ENCODE assay signal across 8 cellular contexts in genomic region chr5:93800988-93801811, GRCh38. TPM values are rescaled to one million over a fixed set of nuclear protein-coding genes. Genes with fewer than 3 reads are reported as not detected.
DNase-seq lines count a peak whose midpoint lies in the region; ATAC-seq and TF ChIP-seq lines count a peak whose summit lies in the region.

No MANE protein-coding gene starts in this region.

- WGBS in heart right ventricle, 2 donors: 17 to 25% methylated on average over 2 of the region's 2 CpGs
- WGBS in GM23248 (ENCODE audit: low coverage in 1 of 2, low lambda C conversion rate in 2 of 2, missing lambda C conversion rate in 2 of 2), 2 experiments: 6 to 9% methylated on average over 2 of the region's 2 CpGs

- peak in 1 of 8 donors; percentile 51 for ATAC-seq in heart right ventricle
- no peak for ATAC-seq in gastrocnemius medialis

- H3K9ac ChIP-seq in GM23248: no peak overlapping the region

- H3K36me3 ChIP-seq in heart right ventricle (peaks cover 0 to 4% (median 0%) of the 10 kb centered on the region in 9 donors), GM23248 (ENCODE audit: low read depth) (no peaks in the 10 kb centered on the region), WERI-Rb-1 (no peaks in the 10 kb centered on the region), left ventricle myocardium inferior (no peaks in the 10 kb centered on the region), gastrocnemius medialis (no peaks in the 10 kb centered on the region)

- no peaks in the 10 kb centered on the region for H4K20me1 ChIP-seq in GM23248 (ENCODE audit: insufficient read depth)

- H3K9me3 ChIP-seq in heart right ventricle (no peaks in the 10 kb centered on the region), GM23248 (ENCODE audit: low read depth) (no peaks in the 10 kb centered on the region), WERI-Rb-1 (ENCODE audit: severe bottlenecking) (no peaks in the 10 kb centered on the region), left ventricle myocardium inferior (replicated peaks) (no peaks in the 10 kb centered on the region), gastrocnemius medialis (no peaks in the 10 kb centered on the region)

- no peaks in the 10 kb centered on the region for H3K9me2 ChIP-seq in GM23248 (ENCODE audit: insufficient read depth)

- TF ChIP-seq CTCF in heart right ventricle (IDR thresholded peaks at IDR 0.05) (peak; percentile 41 to 81 (median 76)), WERI-Rb-1 (IDR thresholded peaks at IDR 0.05; ENCODE audit: low read depth, low read length) (0 out of 2 replicates have a peak, but pooled peaks have one; percentile 16), left ventricle myocardium inferior (IDR thresholded peaks at IDR 0.05; ENCODE audit: borderline replicate concordance) (peak; percentile 77), gastrocnemius medialis (IDR thresholded peaks at IDR 0.05 in 4 of 5, conservative IDR thresholded peaks at IDR 0.05 in 1 of 5) (peak; percentile 16 to 69 (median 42))

- peak overlapping the region; percentile 44 for H3K4me2 ChIP-seq in GM23248 (ENCODE audit: unreplicated experiment)

- H2AFZ ChIP-seq in GM23248: no peak overlapping the region

- H3K4me3 ChIP-seq in heart right ventricle (no peak overlapping the region), GM23248 (peak overlapping the region; percentile 5; the same call in 1 of the 2 replicates), WERI-Rb-1 (ENCODE audit: low read depth, low read length) (no peak overlapping the region), left ventricle myocardium inferior (no peak overlapping the region), gastrocnemius medialis (no peak overlapping the region)

- H3K4me1 ChIP-seq in heart right ventricle (peaks cover 0 to 9% (median 5%) of the 10 kb centered on the region in 9 donors), GM23248 (ENCODE audit: insufficient read depth) (peaks cover 9% of the 10 kb centered on the region), left ventricle myocardium inferior (peaks cover 7% of the 10 kb centered on the region), gastrocnemius medialis (no peaks in the 10 kb centered on the region)

- TF ChIP-seq POLR2A in gastrocnemius medialis (IDR thresholded peaks at IDR 0.05): no peak

- H3K27ac ChIP-seq in heart right ventricle: no peak overlapping the region
- H3K27ac ChIP-seq in GM23248: no peak overlapping the region
- H3K27ac ChIP-seq in WERI-Rb-1: no peak overlapping the region
- no peak overlapping the region for H3K27ac ChIP-seq in left ventricle myocardium inferior (replicated peaks)
- H3K27ac ChIP-seq in gastrocnemius medialis: no peak overlapping the region

- H3K27me3 ChIP-seq in heart right ventricle: no peaks in the 10 kb centered on the region
- H3K27me3 ChIP-seq in GM23248 (replicated peaks; ENCODE audit: insufficient read depth): no peaks in the 10 kb centered on the region
- no peaks in the 10 kb centered on the region for H3K27me3 ChIP-seq in WERI-Rb-1 (ENCODE audit: insufficient read depth, low read depth, severe bottlenecking)
- H3K27me3 ChIP-seq in left ventricle myocardium inferior (ENCODE audit: low read depth): no peaks in the 10 kb centered on the region
- H3K27me3 ChIP-seq in gastrocnemius medialis: no peaks in the 10 kb centered on the region

- in situ Hi-C loops in GM23248 (cut with MboI) (no loop called here), gastrocnemius medialis (cut with MboI; ENCODE audit: low sequenced_read_pairs in 4 of 4) (no loop called here)

- DNase-seq in heart right ventricle (peak in 1 of 2 donors; percentile 16), cardiac septum (ENCODE audit: low spot score) (no peak), GM23248 (peak; percentile 73), NCI-H1105 treated with DMSO at 0.1 percent for 48 hours (lab: John Stamatoyannopoulos, UW) (peak; percentile 53), WERI-Rb-1 (peak; percentile 21), left ventricle myocardium inferior (no peak), gastrocnemius medialis (no peak), SW480 (ENCODE audit: low spot score) (no peak)

- no peaks in the 10 kb centered on the region for H3K79me2 ChIP-seq in GM23248 (ENCODE audit: insufficient read depth)

- peaks cover 8% of the 10 kb centered on the region for H3F3A ChIP-seq in GM23248 (ENCODE audit: insufficient read depth)

- intact Hi-C loops in heart right ventricle (cut with DNase I): loop anchor here (1.0 to 10.0 kb wide), 9 partner anchors 186 to 220 kb away; partner anchors contain the start of genes NR2F1-AS1 (in 4 of the 10) and NR2F1 (in 3 of the 10)
- intact Hi-C loops in cardiac septum (cut with DNase I): loop anchor here (2.0 kb wide), 1 partner anchor 192 kb away; no protein-coding TSS in a partner anchor
- intact Hi-C loops in left ventricle myocardium inferior (cut with micrococcal nuclease): loop anchor here (10.0 kb wide), 1 partner anchor 196 kb away; no protein-coding TSS in a partner anchor
- intact Hi-C loops in gastrocnemius medialis (cut with DNase I; ENCODE audit: low total_unique reads): loop anchor here (1.0 kb wide), 1 partner anchor 220 kb away; the partner anchor contains the start of gene NR2F1-AS1

RNA-seq across cellular contexts. Expression of gene POU5F2, which starts 59.8 kb away (rescaled TPM):
- total RNA-seq in heart right ventricle (under 1 TPM; 0.22 to 0.51 (median 0.32) TPM), cardiac septum (0.73 TPM), left ventricle myocardium inferior (0.16 TPM), gastrocnemius medialis (1 to 10 TPM in 1 of 4 donors, under 1 TPM in 3; 0.02 to 1.8 (median 0.03) TPM)
- polyA plus RNA-seq in heart right ventricle (under 1 TPM; 0.01 to 0.15 TPM), GM23248 (2016; fragmentation: Nextera tagmentation; extraction: Ambion mirVana) (0.08 and 0.16 TPM in 2 replicates)
- total RNA-seq in GM23248 (2014; rRNA removed; shearing (Covaris generic)): 0.32 and 0.76 TPM in 2 replicates

Comparison
In these comparisons a context has a peak if more than half of its experiments do, and no peak if none do; other contexts are left out.
1. DNase-seq: peak in GM23248 (single experiment), NCI-H1105 treated with DMSO at 0.1 percent for 48 hours (single experiment) and WERI-Rb-1 (single experiment); none in cardiac septum (single experiment), left ventricle myocardium inferior (single experiment), gastrocnemius medialis (0 of 2) and SW480 (single experiment).
2. CTCF ChIP-seq: peak in every context shown above with its lines; median percentile 77 in left ventricle myocardium inferior; 76 in heart right ventricle; 42 in gastrocnemius medialis; 16 in WERI-Rb-1.